Comparison of ENCODE assay signal across 7 cellular contexts in genomic region chr10:22436526-22436892, GRCh38.
DNase-seq lines count a peak whose midpoint lies in the region; ATAC-seq and TF ChIP-seq lines count a peak whose summit lies in the region.

No MANE protein-coding gene starts in this region.

- peak overlapping the region; percentile 92 for H3K4me2 ChIP-seq in fibroblast of lung (ENCODE audit: extremely low read depth, insufficient read depth, low read length)

- peak overlapping the region; percentile 93 for H3K27ac ChIP-seq in fibroblast of lung (ENCODE audit: insufficient read depth, low read length)
- H3K27ac ChIP-seq in prostate gland: peak overlapping the region; percentile 94 to 97

- H3K4me3 ChIP-seq in fibroblast of lung (replicated peaks in 1 of 4; ENCODE audit: control extremely low read depth in 1 of 4, insufficient read depth in 1 of 4, low read depth in 3 of 4, low read length in 4 of 4) (peak overlapping the region; percentile 62 to 75 (median 68)), prostate gland (peak overlapping the region; percentile 72)

- intact Hi-C loops in prostate gland (cut with DNase I): loop anchor here (5.0 to 10.0 kb wide), 4 partner anchors 92 to 434 kb away; partner anchors contain the start of genes DNAJC1 and SPAG6

- H3K9me3 ChIP-seq in fibroblast of lung (ENCODE audit: control insufficient read depth, insufficient read depth, low read depth, low read length) (no peaks in the 10 kb centered on the region), prostate gland (no peaks in the 10 kb centered on the region)

- H3K36me3 ChIP-seq in fibroblast of lung (ENCODE audit: control insufficient read depth, insufficient read depth, low read length): no peaks in the 10 kb centered on the region
- H3K36me3 ChIP-seq in prostate gland: no peaks in the 10 kb centered on the region

- DNase-seq in UCSD-AML1 (lab: John Stamatoyannopoulos, UW; ENCODE audit: unreplicated experiment): peak; percentile 79
- no peak for DNase-seq in fibroblast of lung (ENCODE audit: low read depth in 2 of 2)
- no peak for DNase-seq in prostate gland (ENCODE audit: low spot score)
- no peak for DNase-seq in GDM1 (lab: John Stamatoyannopoulos, UW)
- DNase-seq in NCI-H1048 (lab: John Stamatoyannopoulos, UW): no peak

- ATAC-seq in GM18858 (IDR thresholded peaks at IDR 0.05; ENCODE audit: unreplicated experiment): peak; percentile 20
- ATAC-seq in HG02678 (IDR thresholded peaks at IDR 0.05; ENCODE audit: unreplicated experiment): peak; percentile 47

- H3K4me1 ChIP-seq in fibroblast of lung (ENCODE audit: control insufficient read depth, extremely low read depth, insufficient read depth, low read length): peaks cover 13% of the 10 kb centered on the region
- H3K4me1 ChIP-seq in prostate gland (replicated peaks): no peaks in the 10 kb centered on the region

- H4K20me1 ChIP-seq in fibroblast of lung (ENCODE audit: control insufficient read depth, extremely low read depth, insufficient read depth, low read length): no peaks in the 10 kb centered on the region

- WGBS in prostate gland: 16% methylated on average over 26 of the region's 35 CpGs

- peaks cover 7% of the 10 kb centered on the region for H3K79me2 ChIP-seq in fibroblast of lung (ENCODE audit: control insufficient read depth, insufficient read depth, low read length)

- TF ChIP-seq POLR2A in prostate gland (IDR thresholded peaks at IDR 0.05): no peak

- H3K9ac ChIP-seq in fibroblast of lung (ENCODE audit: insufficient read depth, low read length): peak overlapping the region; percentile 95

- H3K27me3 ChIP-seq in fibroblast of lung (ENCODE audit: control insufficient read depth, insufficient read depth, low read length) (no peaks in the 10 kb centered on the region), prostate gland (replicated peaks; ENCODE audit: insufficient read depth) (no peaks in the 10 kb centered on the region)

- no peak for TF ChIP-seq CTCF in fibroblast of lung (conservative IDR thresholded peaks at IDR 0.05 in 1 of 2, IDR thresholded peaks at IDR 0.05 in 1 of 2; ENCODE audit: low read depth in 1 of 2, low read length in 2 of 2)
- TF ChIP-seq CTCF in prostate gland (IDR thresholded peaks at IDR 0.05): no peak

- H2AFZ ChIP-seq in fibroblast of lung (ENCODE audit: low read length): peak overlapping the region; percentile 82
